9 cellular contexts compared by ENCODE assay signal in the genomic region with DNA sequence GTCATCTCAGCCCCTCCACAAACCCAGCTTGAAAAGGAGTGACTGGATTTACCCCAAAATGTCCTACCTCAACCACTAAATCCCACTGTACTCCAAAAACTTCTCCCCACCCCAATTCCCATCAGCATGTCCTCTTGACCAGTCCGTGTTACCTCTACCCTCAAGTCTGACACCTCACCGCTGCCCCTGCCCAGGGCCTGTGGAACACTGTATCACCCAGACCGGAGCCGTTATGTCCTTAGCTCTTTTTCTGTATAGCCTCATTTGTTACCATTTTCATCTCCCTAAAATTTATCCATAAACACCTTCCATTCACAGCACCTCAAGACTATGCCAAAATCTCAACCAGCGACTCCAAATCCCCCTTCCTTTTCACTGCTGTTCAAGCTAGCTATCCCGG. TPM values are rescaled to one million over a fixed set of nuclear protein-coding genes. Genes with fewer than 3 reads are reported as not detected.
A peak's percentile ranks its signal among the peaks of the same experiment; 100 is the strongest.
DNase-seq lines count a peak whose midpoint lies in the region; ATAC-seq, FAIRE-seq and TF ChIP-seq lines count a peak whose summit lies in the region.
"Had no signal": no experiment of that assay in that cellular context is flagged by ENCODE, and none has a peak within 500 bp of the region (broad histone marks: within the 10 kb centered on the region; RNA-seq: fewer than 3 reads in every experiment).

No MANE protein-coding gene starts in this region.

- peaks cover 52 to 74% (median 69%) of the 10 kb centered on the region in 4 donors for H3K4me1 ChIP-seq in stomach

- TF ChIP-seq EP300 in stomach (IDR thresholded peaks at IDR 0.05): no peak

- no peak for TF ChIP-seq CTCF in stomach (IDR thresholded peaks at IDR 0.05)

- TF ChIP-seq POLR2A in stomach (IDR thresholded peaks at IDR 0.05) (no peak), H54 (IDR thresholded peaks at IDR 0.05; ENCODE audit: low read depth, low read length) (no peak)

- peak overlapping the region in 1 of 4 donors; percentile 97 for H3K4me3 ChIP-seq in stomach

- intact Hi-C loops in activated CD4-positive, alpha-beta T cell treated with anti-CD3 and anti-CD28 coated beads, Interleukin-2, amount 10 ng/mL, durations not matched to agents 24 days and 14 days (cut with micrococcal nuclease): loop anchor here (10.0 kb wide), 2 partner anchors 608 to 918 kb away; a partner anchor contains a TSS
- intact Hi-C loops in stomach (cut with DNase I; ENCODE audit: low total_unique reads): no loop called here

- DNase-seq in activated CD4-positive, alpha-beta T cell treated with anti-CD3 and anti-CD28 coated beads, Interleukin-2, amount 10 ng/mL, durations not matched to agents 24 days and 14 days: no peak
- no peak for DNase-seq in activated CD4-positive, alpha-beta T cell treated with anti-CD3 and anti-CD28 coated beads, Interleukin-2, amount 50 U/mL, for 4 hours
- no peak for DNase-seq in activated naive CD4-positive, alpha-beta T cell treated with anti-CD3 and anti-CD28 coated beads, Interleukin-2, amount 50 U/mL, for 72 hours (ENCODE audit: low spot score in 2 of 2)
- no peak for DNase-seq in stomach
- DNase-seq in H54 (ENCODE audit: insufficient read length, low spot score): no peak

- H3K27me3 ChIP-seq in layer of hippocampus (ENCODE audit: control insufficient read depth, insufficient read depth, low read length) (no peaks in the 10 kb centered on the region), stomach (no peaks in the 10 kb centered on the region)
- H3K27me3 ChIP-seq: heart left ventricle had no signal

- H3K27ac ChIP-seq in layer of hippocampus (ENCODE audit: low read depth, low read length) (peak overlapping the region; percentile 88), stomach (peak overlapping the region; percentile 88 to 99 (median 96))

- H3K9me3 Mint-ChIP-seq in activated CD4-positive, alpha-beta T cell treated with anti-CD3 and anti-CD28 coated beads, Interleukin-2, amount 10 ng/mL, durations not matched to agents 24 days and 14 days: no peaks in the 10 kb centered on the region
- no peaks in the 10 kb centered on the region for H3K9me3 Mint-ChIP-seq in activated naive CD4-positive, alpha-beta T cell treated with anti-CD3 and anti-CD28 coated beads, Interleukin-2, amount 50 U/mL, for 72 hours

- peaks cover 52% of the 10 kb centered on the region for H3K36me3 Mint-ChIP-seq in activated CD4-positive, alpha-beta T cell treated with anti-CD3 and anti-CD28 coated beads, Interleukin-2, amount 10 ng/mL, durations not matched to agents 24 days and 14 days (ENCODE audit: low read depth)
- peaks cover 43 to 48% of the 10 kb centered on the region in 2 donors for H3K36me3 Mint-ChIP-seq in activated naive CD4-positive, alpha-beta T cell treated with anti-CD3 and anti-CD28 coated beads, Interleukin-2, amount 50 U/mL, for 72 hours

- H3K4me1 Mint-ChIP-seq in activated CD4-positive, alpha-beta T cell treated with anti-CD3 and anti-CD28 coated beads, Interleukin-2, amount 10 ng/mL, durations not matched to agents 24 days and 14 days: peaks cover 65% of the 10 kb centered on the region

- WGBS in stomach, 5 donors: 76 to 83% (median 82%) methylated on average over 6 of the region's 6 CpGs

- H3K27ac Mint-ChIP-seq in activated CD4-positive, alpha-beta T cell treated with anti-CD3 and anti-CD28 coated beads, Interleukin-2, amount 10 ng/mL, durations not matched to agents 24 days and 14 days: peak overlapping the region; percentile 95
- peak overlapping the region; percentile 91 for H3K27ac Mint-ChIP-seq in activated naive CD4-positive, alpha-beta T cell treated with anti-CD3 and anti-CD28 coated beads, Interleukin-2, amount 50 U/mL, for 72 hours

- no peaks in the 10 kb centered on the region for H3K9me3 ChIP-seq in stomach
- H3K9me3 ChIP-seq: heart left ventricle had no signal

- H3K36me3 ChIP-seq in stomach: peaks cover 23 to 34% (median 31%) of the 10 kb centered on the region in 4 donors

- peak overlapping the region; percentile 99 for H3K4me3 Mint-ChIP-seq in activated CD4-positive, alpha-beta T cell treated with anti-CD3 and anti-CD28 coated beads, Interleukin-2, amount 10 ng/mL, durations not matched to agents 24 days and 14 days

- H3K27me3 Mint-ChIP-seq in activated CD4-positive, alpha-beta T cell treated with anti-CD3 and anti-CD28 coated beads, Interleukin-2, amount 10 ng/mL, durations not matched to agents 24 days and 14 days: peaks cover 2% of the 10 kb centered on the region

- no peak for ATAC-seq in activated naive CD4-positive, alpha-beta T cell treated with anti-CD3 and anti-CD28 coated beads, Interleukin-2, amount 50 U/mL, for 72 hours
- ATAC-seq in GM19328 (IDR thresholded peaks at IDR 0.05; ENCODE audit: unreplicated experiment) (no peak), GM21381 (IDR thresholded peaks at IDR 0.05; ENCODE audit: unreplicated experiment) (no peak)
- ATAC-seq: heart left ventricle had no signal

- no peak for FAIRE-seq in H54 (lab: Jason Lieb, UNC)

RNA-seq across cellular contexts. Expression of a gene that starts 2.4 kb away (rescaled TPM):
- total RNA-seq in activated CD4-positive, alpha-beta T cell treated with anti-CD3 and anti-CD28 coated beads, Interleukin-2, amount 10 ng/mL, durations not matched to agents 24 days and 14 days: 46.2 and 51.7 TPM in 2 replicates
- total RNA-seq in activated naive CD4-positive, alpha-beta T cell treated with anti-CD3 and anti-CD28 coated beads, Interleukin-2, amount 50 U/mL, for 72 hours: 10 to 100 TPM; 25.9 to 52.4 TPM
- 10 to 100 TPM in 3 of 5 donors, 1 to 10 TPM in 2; 5.2 to 26.2 (median 14.0) TPM for total RNA-seq in stomach
- polyA plus RNA-seq in stomach: 10 to 100 TPM; 21.3 to 27.2 (median 21.5) TPM

RNA-seq across cellular contexts. Expression of a gene that starts 2.5 kb away (rescaled TPM):
- 71.1 and 77.7 TPM in 2 replicates for total RNA-seq in activated CD4-positive, alpha-beta T cell treated with anti-CD3 and anti-CD28 coated beads, Interleukin-2, amount 10 ng/mL, durations not matched to agents 24 days and 14 days
- 10 to 100 TPM; 56.2 to 73.4 TPM for total RNA-seq in activated naive CD4-positive, alpha-beta T cell treated with anti-CD3 and anti-CD28 coated beads, Interleukin-2, amount 50 U/mL, for 72 hours
- total RNA-seq in stomach: 100 to 1,000 TPM in 1 of 5 donors, 10 to 100 TPM in 4; 16.9 to 114 (median 19.7) TPM
- 10 to 100 TPM; 12.1 to 14.5 (median 14.5) TPM for polyA plus RNA-seq in stomach

RNA-seq across cellular contexts. Expression of a gene that starts 5.4 kb away (rescaled TPM):
- 124 and 126 TPM in 2 replicates for total RNA-seq in activated CD4-positive, alpha-beta T cell treated with anti-CD3 and anti-CD28 coated beads, Interleukin-2, amount 10 ng/mL, durations not matched to agents 24 days and 14 days
- 100 to 1,000 TPM; 167 to 298 TPM for total RNA-seq in activated naive CD4-positive, alpha-beta T cell treated with anti-CD3 and anti-CD28 coated beads, Interleukin-2, amount 50 U/mL, for 72 hours
- 100 to 1,000 TPM; 111 to 419 (median 206) TPM for total RNA-seq in stomach
- polyA plus RNA-seq in stomach: 1,000 to 10,000 TPM in 1 of 3 donors, 100 to 1,000 TPM in 2; 773 to 1,252 (median 934) TPM

RNA-seq across cellular contexts. Expression of a gene that starts 14.7 kb away (rescaled TPM):
- total RNA-seq in activated CD4-positive, alpha-beta T cell treated with anti-CD3 and anti-CD28 coated beads, Interleukin-2, amount 10 ng/mL, durations not matched to agents 24 days and 14 days: 188 and 190 TPM in 2 replicates
- 100 to 1,000 TPM; 171 to 179 TPM for total RNA-seq in activated naive CD4-positive, alpha-beta T cell treated with anti-CD3 and anti-CD28 coated beads, Interleukin-2, amount 50 U/mL, for 72 hours
- 10 to 100 TPM; 23.9 to 82.8 (median 54.0) TPM for total RNA-seq in stomach
- polyA plus RNA-seq in stomach: 10 to 100 TPM; 71.8 to 85.1 (median 75.9) TPM

RNA-seq across cellular contexts. Expression of a gene that starts 15.2 kb away (rescaled TPM):
- 74.3 and 76.8 TPM in 2 replicates for total RNA-seq in activated CD4-positive, alpha-beta T cell treated with anti-CD3 and anti-CD28 coated beads, Interleukin-2, amount 10 ng/mL, durations not matched to agents 24 days and 14 days
- total RNA-seq in activated naive CD4-positive, alpha-beta T cell treated with anti-CD3 and anti-CD28 coated beads, Interleukin-2, amount 50 U/mL, for 72 hours: 10 to 100 TPM; 45.6 to 62.3 TPM
- 10 to 100 TPM in 3 of 5 donors, 1 to 10 TPM in 1, not detected in 1; 8.4 to 19.5 (median 13.6) TPM for total RNA-seq in stomach
- 10 to 100 TPM; 24.4 to 45.2 (median 28.5) TPM for polyA plus RNA-seq in stomach
